In the genomic region with DNA sequence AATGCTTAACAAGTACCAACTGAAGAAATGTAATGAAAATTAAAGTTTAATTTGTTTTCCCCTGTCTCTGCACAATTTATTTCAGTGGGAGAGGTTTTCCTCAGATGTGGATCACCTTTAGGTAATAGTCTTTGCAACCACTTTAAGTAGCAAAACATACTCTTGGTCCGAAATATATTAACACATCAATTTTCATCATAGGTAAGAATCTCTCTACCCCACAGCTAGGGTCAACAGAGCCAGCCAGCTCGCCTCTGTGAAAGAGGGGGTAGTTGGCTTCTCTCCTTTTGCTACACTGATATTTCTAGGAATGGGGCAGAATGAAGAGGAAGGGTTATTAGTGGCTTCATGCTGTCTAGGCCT, we compare ENCODE assay signal across 12 cellular contexts. TPM values are rescaled to one million over a fixed set of nuclear protein-coding genes. Genes with fewer than 3 reads are reported as not detected.
A peak's percentile ranks its signal among the peaks of the same experiment; 100 is the strongest.
DNase-seq lines count a peak whose midpoint lies in the region; ATAC-seq, FAIRE-seq and TF ChIP-seq lines count a peak whose summit lies in the region.
"Had no signal": no experiment of that assay in that cellular context is flagged by ENCODE, and none has a peak within 500 bp of the region (broad histone marks: within the 10 kb centered on the region; RNA-seq: fewer than 3 reads in every experiment).

No MANE protein-coding gene starts in this region.

- no peak overlapping the region for H3K4me3 Mint-ChIP-seq in Caco-2 (ENCODE audit: unreplicated experiment)
- H3K4me3 Mint-ChIP-seq in T-helper 17 cell, result no peak overlapping the region

- H3K9me3 Mint-ChIP-seq in Caco-2 (ENCODE audit: unreplicated experiment), result no peaks in the 10 kb centered on the region

- TF ChIP-seq CTCF in Caco-2 (IDR thresholded peaks at IDR 0.05; ENCODE audit: insufficient read depth in 1 of 2, low read depth in 1 of 2, low read length in 1 of 2, severe bottlenecking in 1 of 2, unreplicated experiment in 1 of 2), result no peak
- no peak for TF ChIP-seq CTCF in foreskin keratinocyte (conservative IDR thresholded peaks at IDR 0.05)
- no peak for TF ChIP-seq CTCF in parathyroid adenoma (IDR thresholded peaks at IDR 0.05)

- H3K27me3 Mint-ChIP-seq in Caco-2 (ENCODE audit: insufficient read depth, unreplicated experiment) (no peaks in the 10 kb centered on the region), T-helper 17 cell (no peaks in the 10 kb centered on the region)

- H3K27ac Mint-ChIP-seq in Caco-2 (ENCODE audit: unreplicated experiment) (peak overlapping the region; percentile 95), T-helper 17 cell (peak overlapping the region; percentile 27)

- intact Hi-C loops in Caco-2 (cut with micrococcal nuclease; ENCODE audit: unreplicated experiment), result loop anchor here (2.0 kb wide), 1 partner anchor 25 kb away; a partner anchor contains a TSS

- H2AFZ ChIP-seq in parathyroid adenoma, result no peak overlapping the region

- H3K4me2 ChIP-seq in parathyroid adenoma (ENCODE audit: low read length), result no peak overlapping the region

- no peak for DNase-seq in Caco-2
- DNase-seq in T-helper 17 cell, result no peak
- DNase-seq in foreskin keratinocyte, result no peak
- no peak for DNase-seq in SKM-1 (lab: John Stamatoyannopoulos, UW; ENCODE audit: unreplicated experiment)
- no peak for DNase-seq in HTR-8/SVneo (ENCODE audit: insufficient read length, low spot score)
- no peak for DNase-seq in NCI-H2227 treated with DMSO at 0.1 percent for 48 hours (lab: John Stamatoyannopoulos, UW)
- DNase-seq: activated gamma-delta T cell, NCI-H1694 had no signal

- no peaks in the 10 kb centered on the region for H3K9me3 ChIP-seq in Caco-2
- no peaks in the 10 kb centered on the region for H3K9me3 ChIP-seq in T-helper 17 cell (ENCODE audit: control insufficient read depth, low read length, poor library complexity, severe bottlenecking)
- H3K9me3 ChIP-seq in parathyroid adenoma (ENCODE audit: control insufficient read depth, low read length), result no peaks in the 10 kb centered on the region

- no peak overlapping the region for H3K9ac ChIP-seq in parathyroid adenoma

- H3K4me1 ChIP-seq in Caco-2 (peaks cover 15% of the 10 kb centered on the region), foreskin keratinocyte (peaks cover 20% of the 10 kb centered on the region), parathyroid adenoma (no peaks in the 10 kb centered on the region)

- H3K36me3 ChIP-seq in Caco-2 (ENCODE audit: control insufficient read depth, insufficient read depth, low read length) (no peaks in the 10 kb centered on the region), parathyroid adenoma (ENCODE audit: control insufficient read depth, insufficient read depth, low read length) (no peaks in the 10 kb centered on the region)

- POLR2A ChIA-PET in Caco-2 (lab: Charles Lee), result interaction anchor here (0.6 to 2.4 kb wide), 5 partner anchors 17 to 42 kb away, joined by 3 to 16 read pairs (median 6); a partner anchor contains a TSS

- H3K27ac ChIP-seq in foreskin keratinocyte (peak overlapping the region; percentile 59), parathyroid adenoma (peak overlapping the region; percentile 29)

- no peak for ATAC-seq in T-helper 17 cell
- no peak for ATAC-seq in foreskin keratinocyte
- no peak for ATAC-seq in GM19328 (IDR thresholded peaks at IDR 0.05; ENCODE audit: unreplicated experiment)

- H3K4me3 ChIP-seq in Caco-2 (ENCODE audit: low read depth, low read length) (no peak overlapping the region), parathyroid adenoma (ENCODE audit: low read depth, low read length) (no peak overlapping the region)

- CTCF ChIA-PET in Caco-2 (lab: Charles Lee), result interaction anchor here (1.5 kb wide), 1 partner anchor 43 kb away, joined by 3 read pairs; no protein-coding TSS in a partner anchor

- H3K79me2 ChIP-seq in parathyroid adenoma, result no peaks in the 10 kb centered on the region

- no peaks in the 10 kb centered on the region for H3K27me3 ChIP-seq in Caco-2 (replicated peaks; ENCODE audit: control insufficient read depth, insufficient read depth, low read length)
- H3K27me3 ChIP-seq in foreskin keratinocyte, result no peaks in the 10 kb centered on the region
- no peaks in the 10 kb centered on the region for H3K27me3 ChIP-seq in parathyroid adenoma (ENCODE audit: control insufficient read depth, insufficient read depth, low read length)

- H3K36me3 Mint-ChIP-seq in Caco-2 (ENCODE audit: insufficient read depth, unreplicated experiment) (peaks cover 6% of the 10 kb centered on the region), T-helper 17 cell (ENCODE audit: low read depth) (peaks cover 2% of the 10 kb centered on the region)

- FAIRE-seq in HTR-8/SVneo (lab: Jason Lieb, UNC), result no peak
- FAIRE-seq: GM19239 had no signal

- H3K4me1 Mint-ChIP-seq in Caco-2 (ENCODE audit: low read depth, unreplicated experiment) (peaks cover 16% of the 10 kb centered on the region), T-helper 17 cell (peaks cover 9% of the 10 kb centered on the region)

- BruUV-seq in Caco-2 (replicated peaks; lab: Mats Ljungman, UMichigan), result TSS peak; percentile 96

RNA-seq across cellular contexts. Expression of a gene that starts 24.8 kb away (rescaled TPM):
- total RNA-seq in Caco-2 (2022) (130 and 134 TPM in 2 replicates), T-helper 17 cell (1,000 to 10,000 TPM in 1 of 2 donors, 100 to 1,000 TPM in 1; 776 to 1,091 TPM), foreskin keratinocyte (180 and 202 TPM in 2 replicates)
- 81.0 and 98.8 TPM in 2 replicates for polyA plus RNA-seq in foreskin keratinocyte

RNA-seq across cellular contexts. Expression of a gene that starts 25.2 kb away (rescaled TPM):
- 178 TPM in 2 replicates for total RNA-seq in Caco-2 (2022)
- 100 to 1,000 TPM; 152 to 173 TPM for total RNA-seq in T-helper 17 cell
- total RNA-seq in foreskin keratinocyte, result 123 and 144 TPM in 2 replicates
- polyA plus RNA-seq in foreskin keratinocyte, result 159 and 211 TPM in 2 replicates

RNA-seq across cellular contexts. Expression of a gene that starts 55.0 kb away (rescaled TPM):
- total RNA-seq in Caco-2 (2022), result 16.1 and 17.6 TPM in 2 replicates
- 1 to 10 TPM in 1 of 2 donors, under 1 TPM in 1; 0.39 to 1.6 TPM for total RNA-seq in T-helper 17 cell
- 0.65 and 1.6 TPM in 2 replicates for total RNA-seq in foreskin keratinocyte
- 1.3 and 2.1 TPM in 2 replicates for polyA plus RNA-seq in foreskin keratinocyte
- total RNA-seq: Daoy had no signal
